Comparison of ENCODE assay signal across 1 cellular context in the genomic region with DNA sequence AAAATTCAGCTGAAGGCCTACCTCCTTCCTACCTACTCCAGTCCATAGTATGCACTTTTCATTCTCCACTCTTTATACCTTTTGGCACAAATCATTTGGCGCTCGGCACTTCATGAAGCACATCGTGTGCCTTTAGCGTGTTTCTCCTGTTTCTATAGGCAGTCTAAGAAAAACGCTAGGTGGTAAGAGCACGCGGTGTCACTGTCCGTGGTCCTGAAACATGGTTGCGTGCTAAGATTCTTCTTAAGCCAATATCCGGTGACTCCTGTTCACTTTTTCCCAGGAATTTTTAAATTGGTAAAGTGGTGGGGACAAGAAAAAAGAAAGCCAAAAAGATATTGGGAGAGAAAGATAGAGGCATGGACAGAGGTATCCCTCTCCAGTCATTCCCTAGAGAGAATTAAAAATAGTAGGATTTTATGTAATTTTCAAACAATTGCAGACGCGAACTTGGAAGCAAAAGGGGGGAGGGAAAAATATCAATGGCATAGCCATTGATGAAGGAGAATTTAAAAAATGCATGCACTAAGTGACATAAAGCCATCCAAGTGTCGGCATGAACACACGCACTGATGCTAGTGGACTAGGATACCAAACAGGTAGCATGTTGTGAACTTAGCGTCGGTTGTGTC.
TF ChIP-seq lines count a peak whose summit lies in the region.

No MANE protein-coding gene starts in this region.

TF ChIP-seq in GM12878, 131 proteins besides CTCF, POLR2A, EP300 and RAD21 (continued from another document):
- TF ChIP-seq, protein P1, sequence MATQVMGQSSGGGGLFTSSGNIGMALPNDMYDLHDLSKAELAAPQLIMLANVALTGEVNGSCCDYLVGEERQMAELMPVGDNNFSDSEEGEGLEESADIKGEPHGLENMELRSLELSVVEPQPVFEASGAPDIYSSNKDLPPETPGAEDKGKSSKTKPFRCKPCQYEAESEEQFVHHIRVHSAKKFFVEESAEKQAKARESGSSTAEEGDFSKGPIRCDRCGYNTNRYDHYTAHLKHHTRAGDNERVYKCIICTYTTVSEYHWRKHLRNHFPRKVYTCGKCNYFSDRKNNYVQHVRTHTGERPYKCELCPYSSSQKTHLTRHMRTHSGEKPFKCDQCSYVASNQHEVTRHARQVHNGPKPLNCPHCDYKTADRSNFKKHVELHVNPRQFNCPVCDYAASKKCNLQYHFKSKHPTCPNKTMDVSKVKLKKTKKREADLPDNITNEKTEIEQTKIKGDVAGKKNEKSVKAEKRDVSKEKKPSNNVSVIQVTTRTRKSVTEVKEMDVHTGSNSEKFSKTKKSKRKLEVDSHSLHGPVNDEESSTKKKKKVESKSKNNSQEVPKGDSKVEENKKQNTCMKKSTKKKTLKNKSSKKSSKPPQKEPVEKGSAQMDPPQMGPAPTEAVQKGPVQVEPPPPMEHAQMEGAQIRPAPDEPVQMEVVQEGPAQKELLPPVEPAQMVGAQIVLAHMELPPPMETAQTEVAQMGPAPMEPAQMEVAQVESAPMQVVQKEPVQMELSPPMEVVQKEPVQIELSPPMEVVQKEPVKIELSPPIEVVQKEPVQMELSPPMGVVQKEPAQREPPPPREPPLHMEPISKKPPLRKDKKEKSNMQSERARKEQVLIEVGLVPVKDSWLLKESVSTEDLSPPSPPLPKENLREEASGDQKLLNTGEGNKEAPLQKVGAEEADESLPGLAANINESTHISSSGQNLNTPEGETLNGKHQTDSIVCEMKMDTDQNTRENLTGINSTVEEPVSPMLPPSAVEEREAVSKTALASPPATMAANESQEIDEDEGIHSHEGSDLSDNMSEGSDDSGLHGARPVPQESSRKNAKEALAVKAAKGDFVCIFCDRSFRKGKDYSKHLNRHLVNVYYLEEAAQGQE (IDR thresholded peaks at IDR 0.05; ENCODE audit: low read depth, low read length), result peak; percentile 82
- no peak for TF ChIP-seq ZNF384 (IDR thresholded peaks at IDR 0.05; ENCODE audit: borderline replicate concordance, low read depth, low read length)
